ENCODE assay signal across 1 cellular context in genomic region chr5:11511878-11512277, GRCh38.
A peak's percentile ranks its signal among the peaks of the same experiment; 100 is the strongest.
TF ChIP-seq lines count a peak whose summit lies in the region.

No MANE protein-coding gene starts in this region.

TF ChIP-seq in GM23338, 12 proteins besides CTCF, POLR2A, EP300 and RAD21:
- TF ChIP-seq, protein P1, sequence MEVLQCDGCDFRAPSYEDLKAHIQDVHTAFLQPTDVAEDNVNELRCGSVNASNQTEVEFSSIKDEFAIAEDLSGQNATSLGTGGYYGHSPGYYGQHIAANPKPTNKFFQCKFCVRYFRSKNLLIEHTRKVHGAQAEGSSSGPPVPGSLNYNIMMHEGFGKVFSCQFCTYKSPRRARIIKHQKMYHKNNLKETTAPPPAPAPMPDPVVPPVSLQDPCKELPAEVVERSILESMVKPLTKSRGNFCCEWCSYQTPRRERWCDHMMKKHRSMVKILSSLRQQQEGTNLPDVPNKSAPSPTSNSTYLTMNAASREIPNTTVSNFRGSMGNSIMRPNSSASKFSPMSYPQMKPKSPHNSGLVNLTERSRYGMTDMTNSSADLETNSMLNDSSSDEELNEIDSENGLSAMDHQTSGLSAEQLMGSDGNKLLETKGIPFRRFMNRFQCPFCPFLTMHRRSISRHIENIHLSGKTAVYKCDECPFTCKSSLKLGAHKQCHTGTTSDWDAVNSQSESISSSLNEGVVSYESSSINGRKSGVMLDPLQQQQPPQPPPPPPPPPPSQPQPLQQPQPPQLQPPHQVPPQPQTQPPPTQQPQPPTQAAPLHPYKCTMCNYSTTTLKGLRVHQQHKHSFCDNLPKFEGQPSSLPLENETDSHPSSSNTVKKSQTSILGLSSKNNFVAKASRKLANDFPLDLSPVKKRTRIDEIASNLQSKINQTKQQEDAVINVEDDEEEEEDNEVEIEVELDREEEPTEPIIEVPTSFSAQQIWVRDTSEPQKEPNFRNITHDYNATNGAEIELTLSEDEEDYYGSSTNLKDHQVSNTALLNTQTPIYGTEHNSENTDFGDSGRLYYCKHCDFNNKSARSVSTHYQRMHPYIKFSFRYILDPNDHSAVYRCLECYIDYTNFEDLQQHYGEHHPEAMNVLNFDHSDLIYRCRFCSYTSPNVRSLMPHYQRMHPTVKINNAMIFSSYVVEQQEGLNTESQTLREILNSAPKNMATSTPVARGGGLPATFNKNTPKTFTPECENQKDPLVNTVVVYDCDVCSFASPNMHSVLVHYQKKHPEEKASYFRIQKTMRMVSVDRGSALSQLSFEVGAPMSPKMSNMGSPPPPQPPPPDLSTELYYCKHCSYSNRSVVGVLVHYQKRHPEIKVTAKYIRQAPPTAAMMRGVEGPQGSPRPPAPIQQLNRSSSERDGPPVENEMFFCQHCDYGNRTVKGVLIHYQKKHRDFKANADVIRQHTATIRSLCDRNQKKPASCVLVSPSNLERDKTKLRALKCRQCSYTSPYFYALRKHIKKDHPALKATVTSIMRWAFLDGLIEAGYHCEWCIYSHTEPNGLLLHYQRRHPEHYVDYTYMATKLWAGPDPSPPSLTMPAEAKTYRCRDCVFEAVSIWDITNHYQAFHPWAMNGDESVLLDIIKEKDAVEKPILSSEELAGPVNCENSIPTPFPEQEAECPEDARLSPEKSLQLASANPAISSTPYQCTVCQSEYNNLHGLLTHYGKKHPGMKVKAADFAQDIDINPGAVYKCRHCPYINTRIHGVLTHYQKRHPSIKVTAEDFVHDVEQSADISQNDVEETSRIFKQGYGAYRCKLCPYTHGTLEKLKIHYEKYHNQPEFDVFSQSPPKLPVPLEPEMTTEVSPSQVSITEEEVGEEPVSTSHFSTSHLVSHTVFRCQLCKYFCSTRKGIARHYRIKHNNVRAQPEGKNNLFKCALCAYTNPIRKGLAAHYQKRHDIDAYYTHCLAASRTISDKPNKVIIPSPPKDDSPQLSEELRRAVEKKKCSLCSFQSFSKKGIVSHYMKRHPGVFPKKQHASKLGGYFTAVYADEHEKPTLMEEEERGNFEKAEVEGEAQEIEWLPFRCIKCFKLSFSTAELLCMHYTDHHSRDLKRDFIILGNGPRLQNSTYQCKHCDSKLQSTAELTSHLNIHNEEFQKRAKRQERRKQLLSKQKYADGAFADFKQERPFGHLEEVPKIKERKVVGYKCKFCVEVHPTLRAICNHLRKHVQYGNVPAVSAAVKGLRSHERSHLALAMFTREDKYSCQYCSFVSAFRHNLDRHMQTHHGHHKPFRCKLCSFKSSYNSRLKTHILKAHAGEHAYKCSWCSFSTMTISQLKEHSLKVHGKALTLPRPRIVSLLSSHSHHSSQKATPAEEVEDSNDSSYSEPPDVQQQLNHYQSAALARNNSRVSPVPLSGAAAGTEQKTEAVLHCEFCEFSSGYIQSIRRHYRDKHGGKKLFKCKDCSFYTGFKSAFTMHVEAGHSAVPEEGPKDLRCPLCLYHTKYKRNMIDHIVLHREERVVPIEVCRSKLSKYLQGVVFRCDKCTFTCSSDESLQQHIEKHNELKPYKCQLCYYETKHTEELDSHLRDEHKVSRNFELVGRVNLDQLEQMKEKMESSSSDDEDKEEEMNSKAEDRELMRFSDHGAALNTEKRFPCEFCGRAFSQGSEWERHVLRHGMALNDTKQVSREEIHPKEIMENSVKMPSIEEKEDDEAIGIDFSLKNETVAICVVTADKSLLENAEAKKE (CRISPR knock-in tag; IDR thresholded peaks at IDR 0.05): 0 out of 2 replicates have a peak, but pooled peaks have one; percentile 5
- TF ChIP-seq EZH2 (IDR thresholded peaks at IDR 0.05; ENCODE audit: low read depth, unreplicated experiment) (no peak), POLR2AphosphoS5 (IDR thresholded peaks at IDR 0.05; ENCODE audit: low read depth) (no peak)
